Comparison of ENCODE assay signal across 12 cellular contexts in the genomic region with DNA sequence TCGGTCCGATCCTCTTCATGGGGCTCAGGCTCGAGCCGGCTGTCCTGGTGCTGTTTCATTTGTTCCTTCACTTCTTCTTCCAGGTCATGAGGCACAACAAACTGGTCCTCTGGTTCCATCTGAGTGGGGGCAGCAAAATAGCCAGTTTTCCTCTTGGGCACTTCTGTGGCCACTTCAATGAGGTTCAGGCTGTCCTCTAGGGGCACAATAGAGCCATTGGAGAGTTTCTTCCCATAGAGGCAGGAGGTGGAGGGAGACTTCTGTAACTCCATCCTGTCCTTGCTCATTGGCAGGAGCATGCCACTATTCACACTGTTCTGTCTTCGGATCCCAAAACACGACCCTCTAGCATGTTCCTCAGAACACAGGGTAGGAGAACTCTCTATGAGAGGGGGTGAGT. TPM values are rescaled to one million over a fixed set of nuclear protein-coding genes. Genes with fewer than 3 reads are reported as not detected.
DNase-seq lines count a peak whose midpoint lies in the region; ATAC-seq and TF ChIP-seq lines count a peak whose summit lies in the region.
"Had no signal": no experiment of that assay in that cellular context is flagged by ENCODE, and none has a peak within 500 bp of the region (broad histone marks: within the 10 kb centered on the region; RNA-seq: fewer than 3 reads in every experiment).

No MANE protein-coding gene starts in this region.

- H3K36me3 ChIP-seq in breast epithelium: no peaks in the 10 kb centered on the region
- peaks cover 0 to 58% (median 0%) of the 10 kb centered on the region in 3 donors for H3K36me3 ChIP-seq in Peyer's patch

- H3K27ac Mint-ChIP-seq in MCF 10A (ENCODE audit: low read depth, unreplicated experiment): no peak overlapping the region
- no peak overlapping the region for H3K27ac Mint-ChIP-seq in type B pancreatic cell
- H3K27ac Mint-ChIP-seq: stimulated activated memory B cell treated with anti-CD40 and anti-IgM and Interleukin-4, amounts not matched to agents 10 μg/mL and 1 μg/mL and 100 μg/mL, for 72 hours had no signal

- TF ChIP-seq CTCF in MCF 10A (IDR thresholded peaks at IDR 0.05; ENCODE audit: unreplicated experiment) (peak; percentile 30), breast epithelium (IDR thresholded peaks at IDR 0.05) (peak in 1 of 3 donors; percentile 11), Peyer's patch (IDR thresholded peaks at IDR 0.05) (peak in 4 of 6 experiments; percentile 12 to 45 (median 36)), fibroblast of pulmonary artery (IDR thresholded peaks at IDR 0.05; ENCODE audit: low read length, missing control alignments) (peak; percentile 48), type B pancreatic cell (conservative IDR thresholded peaks at IDR 0.05) (peak; percentile 55)

- ATAC-seq in HG02973 (IDR thresholded peaks at IDR 0.05; ENCODE audit: unreplicated experiment) (no peak), HG02970 (IDR thresholded peaks at IDR 0.05; ENCODE audit: low FRiP score, unreplicated experiment) (no peak), HG03565 (IDR thresholded peaks at IDR 0.05; ENCODE audit: unreplicated experiment) (no peak)
- ATAC-seq: stimulated activated memory B cell treated with anti-CD40 and anti-IgM and Interleukin-4, amounts not matched to agents 10 μg/mL and 1 μg/mL and 100 μg/mL, for 72 hours had no signal

- H3K36me3 Mint-ChIP-seq in MCF 10A (ENCODE audit: insufficient read depth, unreplicated experiment) (peaks cover 58% of the 10 kb centered on the region), type B pancreatic cell (peaks cover 24% of the 10 kb centered on the region)

- H3K4me1 ChIP-seq in breast epithelium (no peaks in the 10 kb centered on the region), Peyer's patch (no peaks in the 10 kb centered on the region)
- H3K4me1 ChIP-seq: BLaER1 treated with 17β-estradiol and CSF1 and Interleukin-3, amounts not matched to agents 10 nM and 100 nM had no signal

- H3K4me1 Mint-ChIP-seq in MCF 10A (ENCODE audit: insufficient read depth, unreplicated experiment) (no peaks in the 10 kb centered on the region), type B pancreatic cell (ENCODE audit: unreplicated experiment) (no peaks in the 10 kb centered on the region)
- H3K4me1 Mint-ChIP-seq: stimulated activated memory B cell treated with anti-CD40 and anti-IgM and Interleukin-4, amounts not matched to agents 10 μg/mL and 1 μg/mL and 100 μg/mL, for 72 hours had no signal

- peak; percentile 21 for DNase-seq in MCF 10A (ENCODE audit: unreplicated experiment)
- DNase-seq in breast epithelium (ENCODE audit: low spot score in 2 of 2): no peak
- DNase-seq in Peyer's patch: no peak
- DNase-seq in fibroblast of pulmonary artery (ENCODE audit: low read depth): no peak
- DNase-seq in type B pancreatic cell (ENCODE audit: extremely low spot score, unreplicated experiment): no peak
- DNase-seq: Karpas-422 had no signal

- TF ChIP-seq POLR2A in breast epithelium (IDR thresholded peaks at IDR 0.05) (no peak), Peyer's patch (IDR thresholded peaks at IDR 0.05) (no peak)

- H3K27ac ChIP-seq in breast epithelium (no peak overlapping the region), Peyer's patch (no peak overlapping the region)
- H3K27ac ChIP-seq: BLaER1 treated with 17β-estradiol and CSF1 and Interleukin-3, amounts not matched to agents 10 nM and 100 nM had no signal

- H3K9me3 ChIP-seq in breast epithelium: no peaks in the 10 kb centered on the region
- no peaks in the 10 kb centered on the region for H3K9me3 ChIP-seq in Peyer's patch
- H3K9me3 ChIP-seq: BLaER1 treated with 17β-estradiol and CSF1 and Interleukin-3, amounts not matched to agents 10 nM and 100 nM had no signal

- H3K4me3 ChIP-seq in breast epithelium (no peak overlapping the region), Peyer's patch (no peak overlapping the region), fibroblast of pulmonary artery (replicated peaks; ENCODE audit: low read depth, low read length) (no peak overlapping the region)
- H3K4me3 ChIP-seq: BLaER1 treated with 17β-estradiol and CSF1 and Interleukin-3, amounts not matched to agents 10 nM and 100 nM had no signal

- H3K27me3 ChIP-seq in breast epithelium (no peaks in the 10 kb centered on the region), Peyer's patch (no peaks in the 10 kb centered on the region)
- H3K27me3 ChIP-seq: BLaER1 treated with 17β-estradiol and CSF1 and Interleukin-3, amounts not matched to agents 10 nM and 100 nM had no signal

- no TSS peak for BruUV-seq in MCF 10A (replicated peaks; lab: Mats Ljungman, UMichigan)

- no peaks in the 10 kb centered on the region for H3K9me3 Mint-ChIP-seq in MCF 10A (ENCODE audit: unreplicated experiment)
- H3K9me3 Mint-ChIP-seq in type B pancreatic cell: no peaks in the 10 kb centered on the region
- H3K9me3 Mint-ChIP-seq: stimulated activated memory B cell treated with anti-CD40 and anti-IgM and Interleukin-4, amounts not matched to agents 10 μg/mL and 1 μg/mL and 100 μg/mL, for 72 hours had no signal

- H3K27me3 Mint-ChIP-seq in MCF 10A (ENCODE audit: insufficient read depth, unreplicated experiment) (no peaks in the 10 kb centered on the region), type B pancreatic cell (no peaks in the 10 kb centered on the region)
- H3K27me3 Mint-ChIP-seq: stimulated activated memory B cell treated with anti-CD40 and anti-IgM and Interleukin-4, amounts not matched to agents 10 μg/mL and 1 μg/mL and 100 μg/mL, for 72 hours had no signal

- intact Hi-C loops in MCF 10A (cut with micrococcal nuclease): loop anchor here (5.0 kb wide), 1 partner anchor 313 kb away; no protein-coding TSS in a partner anchor
- intact Hi-C loops in breast epithelium (cut with DNase I; ENCODE audit: low total_unique reads): no loop called here

- H3K4me3 Mint-ChIP-seq in MCF 10A (ENCODE audit: unreplicated experiment) (no peak overlapping the region), type B pancreatic cell (no peak overlapping the region)
- H3K4me3 Mint-ChIP-seq: stimulated activated memory B cell treated with anti-CD40 and anti-IgM and Interleukin-4, amounts not matched to agents 10 μg/mL and 1 μg/mL and 100 μg/mL, for 72 hours had no signal

- CTCF ChIA-PET in MCF 10A (lab: Yijun Ruan, JAX): no interaction called here

- POLR2A ChIA-PET in MCF 10A (lab: Yijun Ruan, JAX): no interaction called here

RNA-seq across cellular contexts. Expression of a gene that starts 22.9 kb away (rescaled TPM):
- total RNA-seq in MCF 10A (2022) (1.1 and 1.3 TPM in 2 replicates), breast epithelium (10 to 100 TPM in 2 of 3 donors, not detected in 1; 11.8 to 21.5 TPM), Peyer's patch (100 to 1,000 TPM in 3 of 4 donors, 10 to 100 TPM in 1; 66.0 to 167 (median 154) TPM), type B pancreatic cell (ENCODE audit: low replicate concordance) (17.0 and 38.8 TPM in 2 replicates)
- total RNA-seq: activated CD8-positive, alpha-beta memory T cell treated with anti-CD3 and anti-CD28 coated beads for 36 hours had no signal
